8 cellular contexts compared by ENCODE assay signal in the genomic region with DNA sequence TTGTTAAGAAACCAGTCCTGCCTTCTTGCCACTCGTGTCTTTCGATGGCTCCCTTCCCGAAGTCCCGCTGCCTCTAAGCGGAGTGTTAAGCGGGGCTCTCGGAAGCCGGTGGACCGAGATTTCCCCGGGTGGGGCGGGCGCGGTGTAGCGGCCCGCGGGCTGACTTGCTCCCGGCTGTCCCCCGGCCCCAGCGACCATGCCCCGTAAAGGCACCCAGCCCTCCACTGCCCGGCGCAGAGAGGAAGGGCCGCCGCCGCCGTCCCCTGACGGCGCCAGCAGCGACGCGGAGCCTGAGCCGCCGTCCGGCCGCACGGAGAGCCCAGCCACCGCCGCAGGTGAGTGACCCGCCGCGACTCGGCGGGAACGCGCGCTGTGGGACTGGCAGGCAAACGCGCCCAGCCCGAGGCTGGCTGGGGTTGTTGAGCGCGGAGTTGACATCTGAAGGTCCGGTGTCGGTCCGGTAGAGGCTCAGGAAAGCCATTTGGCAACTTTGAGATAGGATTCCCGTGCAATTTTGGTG. TPM values are rescaled to one million over a fixed set of nuclear protein-coding genes. Genes with fewer than 3 reads are reported as not detected.
A peak's percentile ranks its signal among the peaks of the same experiment; 100 is the strongest.
DNase-seq lines count a peak whose midpoint lies in the region; ATAC-seq, FAIRE-seq and TF ChIP-seq lines count a peak whose summit lies in the region.

No MANE protein-coding gene starts in this region.

- in situ Hi-C loops in K562 (cut with MboI): no loop called here

- H3K4me3 ChIP-seq in K562: peak overlapping the region; percentile 71
- peak overlapping the region; percentile 72 to 100 (median 92) for H3K4me3 ChIP-seq in keratinocyte (ENCODE audit: control insufficient read depth in 2 of 3, extremely low read depth in 1 of 3, insufficient read depth in 2 of 3, low read depth in 1 of 3, low read length in 3 of 3)

- H3K9me1 ChIP-seq in K562 (ENCODE audit: control insufficient read depth, insufficient read depth, low read length) (no peaks in the 10 kb centered on the region), keratinocyte (ENCODE audit: control insufficient read depth, extremely low read depth, insufficient read depth, low read length) (no peaks in the 10 kb centered on the region)

- H3K36me3 ChIP-seq in K562 (ENCODE audit: control insufficient read depth, insufficient read depth, low read length) (peaks cover 49% of the 10 kb centered on the region), keratinocyte (ENCODE audit: control insufficient read depth in 2 of 2, extremely low read depth in 1 of 2, insufficient read depth in 2 of 2, low read length in 2 of 2) (no peaks in the 10 kb centered on the region)

- TF ChIP-seq EP300 in K562 (IDR thresholded peaks at IDR 0.05; ENCODE audit: low read length): no peak

- POLR2A ChIA-PET in K562 (lab: Yijun Ruan, JAX): interaction anchor here (0.9 to 2.9 kb wide), 8 partner anchors 9 to 30 kb away, joined by 3 to 38 read pairs (median 4); no protein-coding TSS in a partner anchor

- H3K27me3 ChIP-seq in K562 (ENCODE audit: control insufficient read depth in 2 of 2, insufficient read depth in 2 of 2, low read length in 2 of 2) (no peaks in the 10 kb centered on the region), keratinocyte (ENCODE audit: control insufficient read depth, extremely low read depth, insufficient read depth, low read length) (no peaks in the 10 kb centered on the region)

- no peak for FAIRE-seq in K562 (lab: Jason Lieb, UNC)
- FAIRE-seq in keratinocyte (lab: Jason Lieb, UNC): no peak

- ATAC-seq in K562 (peak; percentile 37), HG03097 (IDR thresholded peaks at IDR 0.05; ENCODE audit: low FRiP score, unreplicated experiment) (no peak)

- peaks cover 92% of the 10 kb centered on the region for H3K79me2 ChIP-seq in K562 (ENCODE audit: control insufficient read depth, insufficient read depth, low read length)
- peaks cover 82% of the 10 kb centered on the region for H3K79me2 ChIP-seq in keratinocyte (ENCODE audit: control insufficient read depth, insufficient read depth, low read length)

- peak overlapping the region; percentile 98 to 100 for H3K9ac ChIP-seq in K562 (ENCODE audit: insufficient read depth in 1 of 2, low read depth in 2 of 2, low read length in 2 of 2)
- peak overlapping the region; percentile 97 for H3K9ac ChIP-seq in keratinocyte (ENCODE audit: control insufficient read depth, extremely low read depth, insufficient read depth, low read length)

- TF ChIP-seq CTCF in K562 (IDR thresholded peaks at IDR 0.05 in 2 of 3, conservative IDR thresholded peaks at IDR 0.05 in 1 of 3; ENCODE audit: insufficient read depth in 2 of 3, low read depth in 1 of 3, low read length in 3 of 3) (no peak), keratinocyte (optimal IDR thresholded peaks at IDR 0.05 in 1 of 3, IDR thresholded peaks at IDR 0.05 in 1 of 3, conservative IDR thresholded peaks at IDR 0.05 in 1 of 3; ENCODE audit: extremely low read depth in 1 of 3, insufficient read depth in 2 of 3, low read length in 3 of 3) (no peak)

- no peak for TF ChIP-seq RAD21 in K562 (CRISPR knock-in tag; conservative IDR thresholded peaks at IDR 0.05 in 1 of 2, IDR thresholded peaks at IDR 0.05 in 1 of 2)

- no peak overlapping the region for H2AFZ ChIP-seq in K562 (ENCODE audit: low read depth, low read length)
- peak overlapping the region; percentile 97 for H2AFZ ChIP-seq in keratinocyte (ENCODE audit: control insufficient read depth, low read length)

- H3K4me1 ChIP-seq in K562 (replicated peaks in 1 of 2; ENCODE audit: control insufficient read depth in 2 of 2, insufficient read depth in 2 of 2, low read length in 2 of 2) (peaks cover 5% of the 10 kb centered on the region in 2 experiments; a peak in 4 of 5 replicates), keratinocyte (ENCODE audit: control insufficient read depth, extremely low read depth, insufficient read depth, low read length) (peaks cover 19% of the 10 kb centered on the region)

- H4K20me1 ChIP-seq in K562 (replicated peaks; ENCODE audit: control insufficient read depth, insufficient read depth, low read length) (peaks cover 30% of the 10 kb centered on the region), keratinocyte (ENCODE audit: control insufficient read depth, extremely low read depth, insufficient read depth, low read length) (peaks cover 6% of the 10 kb centered on the region)

- DNase-seq in NCI-H82 (lab: John Stamatoyannopoulos, UW): peak; percentile 68
- no peak for DNase-seq in NCI-H82 treated with DMSO at 0.1 percent for 48 hours (lab: John Stamatoyannopoulos, UW; ENCODE audit: unreplicated experiment)
- peak; percentile 28 for DNase-seq in OCI-M1 (lab: John Stamatoyannopoulos, UW)
- DNase-seq in K562 (ENCODE audit: extremely low read depth in 1 of 4, low spot score in 3 of 4): peak; percentile 11 to 39 (median 20)
- no peak for DNase-seq in keratinocyte (ENCODE audit: low read depth, low spot score)
- peak; percentile 29 to 32 for DNase-seq in stimulated activated CD4-positive, alpha-beta T cell treated with anti-CD3 and anti-CD28 coated beads, Interleukin-2, amount 100 ng/mL, for 24 hours
- no peak for DNase-seq in A172 (ENCODE audit: low spot score)

- H3K27ac ChIP-seq in K562 (ENCODE audit: extremely low read depth, low read depth, low read length) (peak overlapping the region; percentile 99), keratinocyte (ENCODE audit: control insufficient read depth, insufficient read depth, low read length) (peak overlapping the region; percentile 96)

- H3K9me3 ChIP-seq in K562 (replicated peaks; ENCODE audit: control insufficient read depth, insufficient read depth, low read depth, low read length): no peaks in the 10 kb centered on the region
- H3K9me3 ChIP-seq in keratinocyte (ENCODE audit: control insufficient read depth, low read depth, low read length): no peaks in the 10 kb centered on the region

- intact Hi-C loops in K562 (cut with micrococcal nuclease): loop anchor here (1.0 to 5.0 kb wide), 3 partner anchors 49 to 173 kb away; partner anchors contain the start of genes C3orf80 and TRIM59

- no peak for TF ChIP-seq POLR2A in K562 (conservative IDR thresholded peaks at IDR 0.05)

- CTCF ChIA-PET in K562 (lab: Yijun Ruan, JAX; ENCODE audit: low intra/inter-chr PET ratio): no interaction called here

- dilution Hi-C loops in keratinocyte (cut with MboI; ENCODE audit: extremely low pct_ligation_motif_present, low sequenced_read_pairs): no loop called here

- WGBS in K562 (ENCODE audit: insufficient coverage, low coverage, missing lambda C conversion rate): 0% methylated on average over 34 of the region's 55 CpGs

- H3K4me2 ChIP-seq in K562 (ENCODE audit: insufficient read depth, low read length) (peak overlapping the region; percentile 95), keratinocyte (ENCODE audit: control insufficient read depth, extremely low read depth, insufficient read depth, low read depth, low read length) (peak overlapping the region; percentile 81)

- BruUV-seq in K562 (replicated peaks; lab: Mats Ljungman, UMichigan): no TSS peak

RNA-seq across cellular contexts. Expression of gene SMC4, which starts 1.2 kb away (rescaled TPM):
- total RNA-seq in K562 (2011; cell fraction: chromatin; rRNA removed; ENCODE audit: low replicate concordance): 157 and 734 TPM in 2 replicates
- total RNA-seq in K562 (2011; cell fraction: nucleolus; rRNA removed): 85.2 and 108 TPM in 2 replicates
- 165 and 177 TPM in 2 replicates for total RNA-seq in K562 (2011; cell fraction: nucleoplasm; rRNA removed)
- total RNA-seq in K562 (2014; rRNA removed): 145 and 201 TPM in 2 replicates
- total RNA-seq in K562 (2014; rRNA removed; fragmentation: Illumina TruSeq; extraction: Trizol): 271 and 309 TPM in 2 replicates
- total RNA-seq in K562 (2015; rRNA removed; fragmentation: Illumina TruSeq; extraction: Trizol): 270 and 326 TPM in 2 replicates
- total RNA-seq in K562 (2021): 162 and 176 TPM in 2 replicates
- polyA plus RNA-seq in K562 (2011; rRNA removed): 98.2 and 136 TPM in 2 replicates
- 45.7 and 51.3 TPM in 2 replicates for polyA plus RNA-seq in K562 (2011; cell fraction: cytosol; rRNA removed)
- polyA plus RNA-seq in K562 (2011; cell fraction: nucleus; rRNA removed): 207 and 208 TPM in 2 replicates
- polyA plus RNA-seq in K562 (2012): 125 and 136 TPM in 2 replicates
- 233 and 347 TPM in 2 replicates for polyA plus RNA-seq in K562 (2014; fragmentation: Illumina TruSeq; extraction: Trizol)
- 100 to 1,000 TPM in 1 of 2 experiments, 10 to 100 TPM in 1; 87.9 to 105 TPM for polyA plus RNA-seq in K562 (2014; fragmentation: Nextera tagmentation; extraction: Ambion mirVana)
- 185 and 198 TPM in 2 replicates for polyA plus RNA-seq in K562 (2014; rRNA removed)
- 113 and 150 TPM in 2 replicates for polyA minus RNA-seq in K562 (2011; rRNA and poly(A)+ RNA removed)
- 38.2 and 42.8 TPM in 2 replicates for polyA minus RNA-seq in K562 (2011; cell fraction: cytosol; rRNA and poly(A)+ RNA removed)
- 168 and 288 TPM in 2 replicates for polyA minus RNA-seq in K562 (2011; cell fraction: nucleus; rRNA and poly(A)+ RNA removed)
- 9.1 to 45.2 TPM (median 32.0 TPM) in 3 replicates for polyA plus RNA-seq in keratinocyte
- 49.3 TPM for polyA plus RNA-seq in keratinocyte (2011; ENCODE audit: low read depth)
- 13.1 and 18.1 TPM in 2 replicates for polyA plus RNA-seq in keratinocyte (2011; cell fraction: cytosol; rRNA removed)
- 17.9 and 33.4 TPM in 2 replicates for polyA plus RNA-seq in keratinocyte (2011; cell fraction: nucleus; rRNA removed)
- 10.0 and 34.1 TPM in 2 replicates for polyA plus RNA-seq in keratinocyte (2012; ENCODE audit: low replicate concordance)
- polyA minus RNA-seq in keratinocyte: 2.3 to 16.0 TPM (median 4.3 TPM) in 3 replicates
- polyA minus RNA-seq in keratinocyte (2011; cell fraction: cytosol; rRNA and poly(A)+ RNA removed): 7.7 TPM
- polyA minus RNA-seq in keratinocyte (2011; cell fraction: nucleus; rRNA and poly(A)+ RNA removed): 13.7 and 16.4 TPM in 2 replicates
- 126 and 165 TPM in 2 replicates for total RNA-seq in A172 (2014; rRNA removed; shearing (Covaris generic))

RNA-seq across cellular contexts. Expression of gene IFT80, which starts 1.7 kb away (rescaled TPM):
- total RNA-seq in K562 (2011; cell fraction: chromatin; rRNA removed; ENCODE audit: low replicate concordance): 18.4 and 50.8 TPM in 2 replicates
- total RNA-seq in K562 (2011; cell fraction: nucleolus; rRNA removed): 3.5 and 8.6 TPM in 2 replicates
- total RNA-seq in K562 (2011; cell fraction: nucleoplasm; rRNA removed): 11.1 and 17.0 TPM in 2 replicates
- total RNA-seq in K562 (2014; rRNA removed): 7.5 and 9.5 TPM in 2 replicates
- total RNA-seq in K562 (2014; rRNA removed; fragmentation: Illumina TruSeq; extraction: Trizol): 18.7 and 22.0 TPM in 2 replicates
- 17.0 and 17.6 TPM in 2 replicates for total RNA-seq in K562 (2015; rRNA removed; fragmentation: Illumina TruSeq; extraction: Trizol)
- total RNA-seq in K562 (2021): 13.2 and 13.4 TPM in 2 replicates
- polyA plus RNA-seq in K562 (2011; rRNA removed): 13.1 and 20.9 TPM in 2 replicates
- 1.6 and 3.7 TPM in 2 replicates for polyA plus RNA-seq in K562 (2011; cell fraction: cytosol; rRNA removed)
- polyA plus RNA-seq in K562 (2011; cell fraction: nucleus; rRNA removed): 16.0 and 16.4 TPM in 2 replicates
- 18.4 and 20.6 TPM in 2 replicates for polyA plus RNA-seq in K562 (2012)
- 13.6 and 16.4 TPM in 2 replicates for polyA plus RNA-seq in K562 (2014; fragmentation: Illumina TruSeq; extraction: Trizol)
- 1 to 10 TPM; 6.7 to 7.2 TPM for polyA plus RNA-seq in K562 (2014; fragmentation: Nextera tagmentation; extraction: Ambion mirVana)
- polyA plus RNA-seq in K562 (2014; rRNA removed): 14.3 and 21.1 TPM in 2 replicates
- polyA minus RNA-seq in K562 (2011; rRNA and poly(A)+ RNA removed): 12.7 and 17.3 TPM in 2 replicates
- polyA minus RNA-seq in K562 (2011; cell fraction: cytosol; rRNA and poly(A)+ RNA removed): 2.5 and 5.2 TPM in 2 replicates
- polyA minus RNA-seq in K562 (2011; cell fraction: nucleus; rRNA and poly(A)+ RNA removed): 12.5 and 22.4 TPM in 2 replicates
- 11.2 to 23.6 TPM (median 12.3 TPM) in 3 replicates for polyA plus RNA-seq in keratinocyte
- polyA plus RNA-seq in keratinocyte (2011; ENCODE audit: low read depth): 15.6 TPM
- polyA plus RNA-seq in keratinocyte (2011; cell fraction: cytosol; rRNA removed): 8.2 and 13.0 TPM in 2 replicates
- 18.8 and 32.7 TPM in 2 replicates for polyA plus RNA-seq in keratinocyte (2011; cell fraction: nucleus; rRNA removed)
- 5.0 and 12.7 TPM in 2 replicates for polyA plus RNA-seq in keratinocyte (2012; ENCODE audit: low replicate concordance)
- 2.8 to 15.2 TPM (median 5.4 TPM) in 3 replicates for polyA minus RNA-seq in keratinocyte
- polyA minus RNA-seq in keratinocyte (2011; cell fraction: cytosol; rRNA and poly(A)+ RNA removed): 20.9 TPM
- 9.4 and 23.5 TPM in 2 replicates for polyA minus RNA-seq in keratinocyte (2011; cell fraction: nucleus; rRNA and poly(A)+ RNA removed)
- total RNA-seq in A172 (2014; rRNA removed; shearing (Covaris generic)): 32.7 and 41.1 TPM in 2 replicates

RNA-seq across cellular contexts. Expression of gene TRIM59, which starts 48.9 kb away (rescaled TPM):
- 21.5 and 60.7 TPM in 2 replicates for total RNA-seq in K562 (2011; cell fraction: chromatin; rRNA removed; ENCODE audit: low replicate concordance)
- 11.2 and 16.4 TPM in 2 replicates for total RNA-seq in K562 (2011; cell fraction: nucleolus; rRNA removed)
- 32.6 and 56.4 TPM in 2 replicates for total RNA-seq in K562 (2011; cell fraction: nucleoplasm; rRNA removed)
- total RNA-seq in K562 (2014; rRNA removed) (20.7 and 22.7 TPM in 2 replicates), K562 (2014; rRNA removed; fragmentation: Illumina TruSeq; extraction: Trizol) (41.8 and 52.0 TPM in 2 replicates), K562 (2015; rRNA removed; fragmentation: Illumina TruSeq; extraction: Trizol) (34.8 and 35.6 TPM in 2 replicates), K562 (2021) (29.9 and 33.0 TPM in 2 replicates)
- polyA plus RNA-seq in K562 (2011; rRNA removed) (44.3 and 47.7 TPM in 2 replicates), K562 (2014; fragmentation: Illumina TruSeq; extraction: Trizol) (29.8 and 35.5 TPM in 2 replicates), K562 (2014; fragmentation: Nextera tagmentation; extraction: Ambion mirVana) (100 to 1,000 TPM in 1 of 2 experiments, 10 to 100 TPM in 1; 34.1 to 101 TPM), K562 (2014; rRNA removed) (16.4 and 16.8 TPM in 2 replicates), keratinocyte (4.2 to 8.0 TPM (median 6.3 TPM) in 3 replicates)
- polyA plus RNA-seq in K562 (2011; cell fraction: cytosol; rRNA removed): 7.5 and 16.2 TPM in 2 replicates
- 17.6 and 24.2 TPM in 2 replicates for polyA plus RNA-seq in K562 (2011; cell fraction: nucleus; rRNA removed)
- polyA plus RNA-seq in K562 (2012): 18.5 and 20.9 TPM in 2 replicates
- polyA minus RNA-seq in K562 (2011; rRNA and poly(A)+ RNA removed): 41.9 and 51.8 TPM in 2 replicates
- 16.0 and 29.1 TPM in 2 replicates for polyA minus RNA-seq in K562 (2011; cell fraction: cytosol; rRNA and poly(A)+ RNA removed)
- polyA minus RNA-seq in K562 (2011; cell fraction: nucleus; rRNA and poly(A)+ RNA removed): 15.1 and 25.3 TPM in 2 replicates
- 1.7 TPM for polyA plus RNA-seq in keratinocyte (2011; ENCODE audit: low read depth)
- 2.3 and 3.7 TPM in 2 replicates for polyA plus RNA-seq in keratinocyte (2011; cell fraction: cytosol; rRNA removed)
- 6.0 and 6.1 TPM in 2 replicates for polyA plus RNA-seq in keratinocyte (2011; cell fraction: nucleus; rRNA removed)
- 2.4 and 7.9 TPM in 2 replicates for polyA plus RNA-seq in keratinocyte (2012; ENCODE audit: low replicate concordance)
- 4.3 to 10.2 TPM (median 4.9 TPM) in 3 replicates for polyA minus RNA-seq in keratinocyte
- 4.2 TPM for polyA minus RNA-seq in keratinocyte (2011; cell fraction: cytosol; rRNA and poly(A)+ RNA removed)
- 9.2 and 17.8 TPM in 2 replicates for polyA minus RNA-seq in keratinocyte (2011; cell fraction: nucleus; rRNA and poly(A)+ RNA removed)
- total RNA-seq in A172 (2014; rRNA removed; shearing (Covaris generic)): 77.4 and 79.6 TPM in 2 replicates

Comparison
In these comparisons a context has a peak if more than half of its experiments do, and no peak if none do; other contexts are left out.
1. DNase-seq: peak in NCI-H82 (single experiment), OCI-M1 (single experiment), K562 (4 of 4) and stimulated activated CD4-positive, alpha-beta T cell treated with anti-CD3 and anti-CD28 coated beads, Interleukin-2, amount 100 ng/mL, for 24 hours (2 of 2); none in NCI-H82 treated with DMSO at 0.1 percent for 48 hours (single experiment), keratinocyte (single experiment) and A172 (single experiment).